ENCODE assay signal across 7 cellular contexts in the genomic region with DNA sequence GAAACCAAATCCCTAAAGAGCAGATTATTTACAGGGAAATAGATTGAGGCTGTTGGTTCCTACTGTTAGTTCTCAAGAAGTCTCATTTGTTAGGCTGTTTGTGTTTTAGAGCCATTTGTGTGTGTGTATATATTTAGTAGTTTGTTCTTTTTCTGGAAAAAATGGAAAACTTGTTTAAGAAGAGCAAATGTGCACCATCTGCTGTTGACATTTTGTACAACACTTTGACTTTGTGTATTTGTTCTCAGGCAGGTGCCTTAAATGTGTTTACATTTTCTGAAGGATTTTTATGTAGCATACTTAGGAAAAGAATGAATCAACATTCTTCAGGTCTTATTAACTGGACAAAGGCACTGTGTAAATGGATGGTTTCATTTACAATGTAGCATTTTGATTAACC.
DNase-seq lines count a peak whose midpoint lies in the region; ATAC-seq, FAIRE-seq and TF ChIP-seq lines count a peak whose summit lies in the region.
"Not testable (repeated sequence)": the region's sequence is repeated elsewhere in the genome, so short reads cannot be mapped to it uniquely, and the experiment has no call there.

No MANE protein-coding gene starts in this region.

- H3K4me1 ChIP-seq in DND-41 (ENCODE audit: insufficient read depth, low read length); heart left ventricle; HepG2 (ENCODE audit: insufficient read depth, low read length): not testable (repeated sequence)

- not testable (repeated sequence) for TF ChIP-seq RAD21 in HepG2 (CRISPR knock-in tag; IDR thresholded peaks at IDR 0.05)

- H3K9me3 ChIP-seq in DND-41 (ENCODE audit: insufficient read depth, low read length, severe bottlenecking); heart left ventricle; HepG2 (ENCODE audit: low read length): not testable (repeated sequence)

- H3K9ac ChIP-seq in DND-41 (ENCODE audit: low read depth, low read length); HepG2 (ENCODE audit: insufficient read depth, low read depth, low read length): not testable (repeated sequence)

- intact Hi-C loops in dorsolateral prefrontal cortex (cut with DNase I); HepG2 (cut with micrococcal nuclease; ENCODE audit: unreplicated experiment): not testable (repeated sequence)
- intact Hi-C loops in heart left ventricle (cut with DNase I): loop anchor here in 2 of 10 donors (5.0 to 10.0 kb wide), 2 partner anchors 145 to 147 kb away; no protein-coding TSS in a partner anchor

- H3K4me3 ChIP-seq in DND-41 (ENCODE audit: low read depth in 1 of 2, low read length in 2 of 2); Jurkat, Clone E6-1 (ENCODE audit: low read length); dorsolateral prefrontal cortex; heart left ventricle; HepG2 (replicated peaks in 1 of 3; ENCODE audit: insufficient read depth in 1 of 3, low read depth in 2 of 3, low read length in 3 of 3): not testable (repeated sequence)

- not testable (repeated sequence) for BruUV-seq in HepG2 (replicated peaks; lab: Mats Ljungman, UMichigan)

- TF ChIP-seq EP300 in HepG2 (IDR thresholded peaks at IDR 0.05; ENCODE audit: low read depth in 2 of 2, low read length in 2 of 2); HepG2 (CRISPR knock-in tag; IDR thresholded peaks at IDR 0.05; ENCODE audit: borderline replicate concordance): not testable (repeated sequence)

- DNase-seq in DND-41; dorsolateral prefrontal cortex; heart left ventricle; HepG2 (ENCODE audit: low spot score): not testable (repeated sequence)
- peak; percentile 2 for DNase-seq in Jurkat, Clone E6-1 (ENCODE audit: low read depth, low spot score)
- DNase-seq in OCI-M1 (lab: John Stamatoyannopoulos, UW): peak; percentile 30
- DNase-seq in renal cortical epithelial cell (ENCODE audit: low read depth): peak; percentile 7

- CTCF ChIA-PET in HepG2 (lab: Yijun Ruan, JAX; ENCODE audit: low intra/inter-chr PET ratio, low total read pairs): interaction anchor here (1.2 kb wide), 1 partner anchor 143 kb away, joined by 3 read pairs; no protein-coding TSS in a partner anchor

- peak; percentile 52 for FAIRE-seq in HepG2 (lab: Jason Lieb, UNC)

- not testable (repeated sequence) for H3K27ac ChIP-seq in DND-41 (ENCODE audit: low read length); dorsolateral prefrontal cortex; heart left ventricle; HepG2 (ENCODE audit: extremely low read length, insufficient read depth, low read length)

- TF ChIP-seq POLR2A in heart left ventricle (IDR thresholded peaks at IDR 0.05); HepG2 (IDR thresholded peaks at IDR 0.05; ENCODE audit: insufficient read depth in 1 of 2, low read depth in 2 of 2, low read length in 2 of 2): not testable (repeated sequence)

- H3K4me2 ChIP-seq in DND-41 (ENCODE audit: insufficient read depth, low read length); HepG2 (ENCODE audit: low read depth, low read length): not testable (repeated sequence)

- H3K27me3 ChIP-seq in DND-41 (ENCODE audit: insufficient read depth, low read length, poor library complexity); dorsolateral prefrontal cortex; heart left ventricle; HepG2 (ENCODE audit: control insufficient read depth in 1 of 2, insufficient read depth in 2 of 2, low read length in 2 of 2): not testable (repeated sequence)

- in situ Hi-C loops in HepG2 (cut with HindIII; ENCODE audit: extremely low pct_ligation_motif_present, low pct_unique_long_range_greater_than_20kb): not testable (repeated sequence)

- TF ChIP-seq CTCF in DND-41 (IDR thresholded peaks at IDR 0.05; ENCODE audit: borderline replicate concordance, extremely low read depth, low read length, poor library complexity, severe bottlenecking) (peak; percentile 19), dorsolateral prefrontal cortex (IDR thresholded peaks at IDR 0.05 in 54 of 56, conservative IDR thresholded peaks at IDR 0.05 in 2 of 56; ENCODE audit: low read depth in 1 of 56, partially characterized antibody in 56 of 56) (peak in 45 of 56 donors; percentile 17 to 59 (median 37)), heart left ventricle (IDR thresholded peaks at IDR 0.05) (peak in 11 of 12 donors; percentile 9 to 55 (median 31))
- TF ChIP-seq CTCF in HepG2 (CRISPR knock-in tag; IDR thresholded peaks at IDR 0.05): not testable (repeated sequence)

- POLR2A ChIA-PET in HepG2 (lab: Yijun Ruan, JAX): not testable (repeated sequence)

- not testable (repeated sequence) for H4K20me1 ChIP-seq in DND-41 (ENCODE audit: insufficient read depth, low read length); HepG2 (ENCODE audit: insufficient read depth, low read length)

- not testable (repeated sequence) for H3K79me2 ChIP-seq in DND-41 (ENCODE audit: insufficient read depth, low read length); HepG2 (ENCODE audit: insufficient read depth, low read length)

- H3K36me3 ChIP-seq in DND-41 (ENCODE audit: insufficient read depth, low read length); heart left ventricle; HepG2 (replicated peaks in 1 of 2; ENCODE audit: control insufficient read depth in 1 of 2, insufficient read depth in 2 of 2, low read length in 2 of 2): not testable (repeated sequence)

- not testable (repeated sequence) for ATAC-seq in DND-41 (ENCODE audit: insufficient read depth, low read depth); heart left ventricle; HepG2

- not testable (repeated sequence) for H2AFZ ChIP-seq in DND-41 (ENCODE audit: low read depth, low read length); HepG2 (ENCODE audit: low read length)
